ENCODE assay signal across 12 cellular contexts in the genomic region with DNA sequence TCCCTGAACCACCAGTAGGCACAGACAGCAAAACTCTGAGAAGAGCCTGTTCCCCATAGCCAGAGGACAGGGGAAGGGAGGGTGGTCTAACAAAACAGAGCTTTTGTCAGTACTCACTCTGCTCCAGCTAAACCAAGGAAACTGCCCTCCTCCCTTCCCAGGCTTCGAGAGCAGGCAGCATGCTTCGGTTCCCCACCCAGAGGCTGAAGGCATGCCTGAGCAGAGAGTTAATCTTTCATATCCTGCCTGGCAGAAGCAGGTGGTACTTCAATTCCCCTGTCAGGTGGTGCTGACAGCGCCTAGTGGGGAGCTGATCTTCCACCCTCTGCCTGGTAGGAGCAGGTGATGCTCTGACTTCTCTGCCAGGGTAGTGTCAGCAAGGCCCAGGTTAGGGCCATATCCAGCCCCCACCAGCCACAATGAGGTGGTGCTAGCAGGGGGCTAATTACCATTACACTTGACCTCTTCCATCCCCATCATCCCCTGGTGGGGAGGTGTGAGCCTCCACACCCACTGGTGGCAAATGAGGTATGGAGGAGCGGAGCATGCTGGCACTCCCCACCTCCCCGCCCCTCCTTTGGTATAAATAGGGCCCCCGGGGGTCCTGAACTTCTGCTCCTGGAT.
"Had no signal": no experiment of that assay in that cellular context is flagged by ENCODE, and none has a peak within 500 bp of the region (broad histone marks: within the 10 kb centered on the region; RNA-seq: fewer than 3 reads in every experiment).

No MANE protein-coding gene starts in this region.

- H3K27ac ChIP-seq: adrenal gland, neural progenitor cell, parathyroid adenoma, skin epidermis, vagina had no signal

- H3K9me3 ChIP-seq: adrenal gland, vagina had no signal

- H3K4me3 Mint-ChIP-seq: mesothelial cell of epicardium, neural progenitor cell had no signal

- H3K36me3 ChIP-seq: adrenal gland, neural progenitor cell, vagina had no signal

- H3K36me3 Mint-ChIP-seq: mesothelial cell of epicardium had no signal

- H3K4me1 Mint-ChIP-seq: neural progenitor cell had no signal

- H3K4me1 ChIP-seq: adrenal gland, parathyroid adenoma had no signal

- H3K79me2 ChIP-seq: parathyroid adenoma had no signal

- H3K4me2 ChIP-seq: neural progenitor cell had no signal

- H2AFZ ChIP-seq: neural progenitor cell, parathyroid adenoma had no signal

- H3K27ac Mint-ChIP-seq: mesothelial cell of epicardium, neural progenitor cell had no signal

- DNase-seq: activated CD4-positive, alpha-beta T cell treated with anti-CD3 and anti-CD28 coated beads, Interleukin-2, amount 50 U/mL, for 1 hour; activated naive CD4-positive, alpha-beta T cell treated with anti-CD3 and anti-CD28 coated beads, Interleukin-2, amount 50 U/mL, for 16 hours; adrenal gland; dermis blood vessel endothelial cell; hippocampal formation; kidney glomerular epithelial cell; retina had no signal

- H3K27me3 ChIP-seq: adrenal gland, neural progenitor cell, vagina had no signal

- H3K4me3 ChIP-seq: adrenal gland, neural progenitor cell, skin epidermis, vagina had no signal
